In the genomic region with DNA sequence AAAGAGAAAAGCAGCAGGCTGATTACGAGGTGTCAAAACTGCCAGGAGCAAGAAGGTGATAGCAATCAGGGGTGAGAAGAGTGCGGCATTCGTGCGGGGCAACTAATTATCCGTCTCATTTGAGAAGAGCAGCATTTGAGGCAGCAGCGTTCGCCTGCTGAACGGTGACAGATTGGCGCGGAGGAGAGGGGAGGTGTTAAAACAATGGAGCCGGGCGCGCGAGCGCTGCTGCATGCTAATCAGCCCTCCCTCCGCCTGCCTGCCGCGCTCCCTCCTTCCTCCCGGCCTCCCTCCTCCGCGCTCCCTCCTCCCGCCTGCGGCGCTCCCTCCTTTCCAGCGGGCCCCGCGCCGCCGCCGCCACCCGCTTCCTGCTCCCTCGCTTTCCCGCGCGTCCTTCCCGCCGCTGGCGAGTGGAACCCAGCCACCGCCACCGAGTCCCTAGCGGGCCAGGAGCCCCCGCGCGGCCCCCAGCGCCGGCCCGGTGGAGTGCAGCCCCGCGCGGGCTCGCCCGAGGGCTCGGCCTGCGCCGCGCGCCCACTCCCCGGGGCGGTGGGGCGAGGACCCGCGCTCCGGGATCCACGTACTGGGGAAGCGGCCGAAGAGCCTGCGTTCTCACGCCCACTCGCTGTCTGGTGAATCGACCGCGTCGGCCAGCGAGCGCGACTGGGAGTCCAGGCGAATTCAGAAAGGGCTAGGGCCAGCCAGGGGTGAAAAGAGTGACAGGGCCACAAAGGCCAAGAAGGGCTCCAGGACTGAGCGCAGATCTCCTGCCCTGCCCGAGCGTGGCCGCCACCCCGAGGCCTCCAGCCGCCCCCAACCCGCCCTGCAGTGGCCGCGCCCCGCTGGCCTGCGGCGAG, we compare ENCODE assay signal across 8 cellular contexts.
DNase-seq lines count a peak whose midpoint lies in the region; ATAC-seq and TF ChIP-seq lines count a peak whose summit lies in the region.

No MANE protein-coding gene starts in this region.

- H3K9me3 ChIP-seq in mesodermal cell (ENCODE audit: control insufficient read depth, low read length): no peaks in the 10 kb centered on the region

- H3K4me3 ChIP-seq in epithelial cell of esophagus (ENCODE audit: low read length): peak overlapping the region; percentile 57
- H3K4me3 ChIP-seq in mesodermal cell (ENCODE audit: extremely low read depth, insufficient read depth, low read length, poor library complexity, severe bottlenecking): peak overlapping the region; percentile 31

- H3K27ac ChIP-seq in mesodermal cell (ENCODE audit: low read depth, low read length, severe bottlenecking): peak overlapping the region; percentile 51

- H3K36me3 Mint-ChIP-seq in stimulated activated effector memory CD8-positive, alpha-beta T cell treated with anti-CD3 and anti-CD28 coated beads, Interleukin-12 subunit alpha, Interleukin-12 subunit beta, amount 100 ng/mL, for 72 hours: peaks cover 48% of the 10 kb centered on the region

- DNase-seq in NCI-H2227 (lab: John Stamatoyannopoulos, UW; ENCODE audit: unreplicated experiment) (peak; percentile 78), epithelial cell of esophagus (ENCODE audit: low read depth) (peak; percentile 65), SHP77 treated with DMSO at 0.1 percent for 48 hours (lab: John Stamatoyannopoulos, UW) (no peak)
- DNase-seq in activated T-cell treated with anti-CD3 and anti-CD28 coated beads, Interleukin-2, amount 50 U/mL, for 1 hour: peak; percentile 73
- peak; percentile 24 to 77 for DNase-seq in stimulated activated effector memory CD8-positive, alpha-beta T cell treated with anti-CD3 and anti-CD28 coated beads, Interleukin-12 subunit alpha, Interleukin-12 subunit beta, amount 100 ng/mL, for 72 hours (ENCODE audit: low spot score in 2 of 2)

- H3K27ac Mint-ChIP-seq in stimulated activated effector memory CD8-positive, alpha-beta T cell treated with anti-CD3 and anti-CD28 coated beads, Interleukin-12 subunit alpha, Interleukin-12 subunit beta, amount 100 ng/mL, for 72 hours: peak overlapping the region; percentile 69

- TF ChIP-seq CTCF in GM12873 (IDR thresholded peaks at IDR 0.05; ENCODE audit: insufficient read depth, low read depth, low read length, missing control alignments): peak; percentile 1
- no peak for TF ChIP-seq CTCF in epithelial cell of esophagus (IDR thresholded peaks at IDR 0.05; ENCODE audit: insufficient read depth, low read depth, low read length, missing control alignments)

- H3K36me3 ChIP-seq in mesodermal cell (ENCODE audit: control insufficient read depth, insufficient read depth, low read length): no peaks in the 10 kb centered on the region

- peaks cover 5% of the 10 kb centered on the region for H3K4me1 ChIP-seq in mesodermal cell (ENCODE audit: control insufficient read depth, insufficient read depth, low read length, poor library complexity, severe bottlenecking)

- peak; percentile 37 for ATAC-seq in HG02610 (IDR thresholded peaks at IDR 0.05; ENCODE audit: unreplicated experiment)
- peak; percentile 81 for ATAC-seq in stimulated activated effector memory CD8-positive, alpha-beta T cell treated with anti-CD3 and anti-CD28 coated beads, Interleukin-12 subunit alpha, Interleukin-12 subunit beta, amount 100 ng/mL, for 72 hours

- peak overlapping the region; percentile 81 for H3K4me3 Mint-ChIP-seq in stimulated activated effector memory CD8-positive, alpha-beta T cell treated with anti-CD3 and anti-CD28 coated beads, Interleukin-12 subunit alpha, Interleukin-12 subunit beta, amount 100 ng/mL, for 72 hours

- H3K9me3 Mint-ChIP-seq in stimulated activated effector memory CD8-positive, alpha-beta T cell treated with anti-CD3 and anti-CD28 coated beads, Interleukin-12 subunit alpha, Interleukin-12 subunit beta, amount 100 ng/mL, for 72 hours: no peaks in the 10 kb centered on the region

- 1 to 2% methylated on average over 56 to 63 of the region's 89 CpGs for WGBS in mesodermal cell (ENCODE audit: insufficient coverage in 2 of 2), 2 experiments

- H3K4me1 Mint-ChIP-seq in stimulated activated effector memory CD8-positive, alpha-beta T cell treated with anti-CD3 and anti-CD28 coated beads, Interleukin-12 subunit alpha, Interleukin-12 subunit beta, amount 100 ng/mL, for 72 hours: peaks cover 26% of the 10 kb centered on the region
